In the genomic region with DNA sequence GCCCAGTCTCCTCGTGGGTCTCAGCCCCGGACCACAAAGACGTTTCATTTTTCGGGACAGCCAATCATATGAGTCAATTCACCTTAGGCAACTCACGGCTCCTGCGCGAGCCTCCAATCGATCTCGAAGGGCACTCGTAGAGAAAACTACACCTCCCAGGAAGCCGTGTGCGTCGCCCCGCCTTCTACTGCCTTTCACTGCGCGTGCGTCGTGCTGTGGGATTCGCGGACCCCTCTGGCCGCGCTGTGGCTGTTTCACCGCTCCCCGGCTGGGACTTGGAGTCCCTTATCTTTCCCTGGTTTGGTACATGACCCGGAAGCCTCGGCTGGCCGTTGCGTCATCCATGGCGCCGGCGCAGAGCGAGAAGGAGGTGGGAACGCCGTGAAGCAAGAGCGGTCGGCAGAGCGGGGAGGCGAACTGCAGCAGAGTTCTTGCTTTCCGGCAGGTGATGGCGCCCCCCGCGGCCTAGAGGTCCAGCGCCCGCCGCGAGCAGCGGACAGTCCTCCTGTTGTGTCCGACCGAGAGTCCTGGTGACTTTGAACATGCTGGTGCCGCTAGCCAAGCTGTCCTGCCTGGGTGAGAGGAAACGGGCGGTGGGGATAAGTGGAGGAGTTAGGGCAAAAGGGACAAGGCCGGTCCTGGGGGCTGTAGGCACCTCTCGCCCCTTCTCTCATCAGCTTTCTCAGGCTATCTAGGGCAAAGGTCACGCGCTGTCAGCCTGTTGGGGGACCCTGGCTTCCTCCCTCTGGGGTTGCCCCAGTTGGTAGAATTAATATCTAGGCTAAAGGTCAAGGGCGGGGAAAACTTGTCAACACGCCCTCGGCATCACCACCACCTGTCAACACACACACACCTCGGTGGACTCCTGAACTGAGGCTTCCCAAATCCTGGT, we compare ENCODE assay signal across 8 cellular contexts. TPM values are rescaled to one million over a fixed set of nuclear protein-coding genes. Genes with fewer than 3 reads are reported as not detected.
DNase-seq lines count a peak whose midpoint lies in the region; TF ChIP-seq lines count a peak whose summit lies in the region.

A gene (plus strand): TSS at position 382 of the 892 bp plus-strand sequence. CDS start 161 bp downstream, at position 543.

- H3K27me3 Mint-ChIP-seq in nephron (ENCODE audit: low read depth), result no peaks in the 10 kb centered on the region
- no peaks in the 10 kb centered on the region for H3K27me3 Mint-ChIP-seq in stimulated activated naive CD8-positive, alpha-beta T cell treated with anti-CD3 and anti-CD28 coated beads, Interleukin-15, Interleukin-2, amounts not matched to agents 100 ng/mL and 50 ng/mL, for 24 hours

- no peaks in the 10 kb centered on the region for H3K9me3 Mint-ChIP-seq in nephron
- H3K9me3 Mint-ChIP-seq in stimulated activated naive CD8-positive, alpha-beta T cell treated with anti-CD3 and anti-CD28 coated beads, Interleukin-15, Interleukin-2, amounts not matched to agents 100 ng/mL and 50 ng/mL, for 24 hours, result no peaks in the 10 kb centered on the region

- peak within 1 kb of the TSS; percentile 99 to 100 (median 99) for H3K4me3 Mint-ChIP-seq in nephron
- peak within 1 kb of the TSS; percentile 97 for H3K4me3 Mint-ChIP-seq in stimulated activated naive CD8-positive, alpha-beta T cell treated with anti-CD3 and anti-CD28 coated beads, Interleukin-15, Interleukin-2, amounts not matched to agents 100 ng/mL and 50 ng/mL, for 24 hours

- H3K4me1 ChIP-seq in HAP-1, result peaks cover 8% of the 10 kb centered on the region

- H3K36me3 ChIP-seq in HAP-1 (replicated peaks) (peaks cover 5% of the 10 kb centered on the region; the same call in 1 of the 2 replicates), MG63 (peaks cover 39% of the 10 kb centered on the region)

- in situ Hi-C loops in HAP-1 (cut with MboI; ENCODE audit: low sequenced_read_pairs), result no loop called here

- peak; percentile 63 for TF ChIP-seq CTCF in fibroblast of the aortic adventitia (IDR thresholded peaks at IDR 0.05; ENCODE audit: insufficient read depth, low read length)
- TF ChIP-seq CTCF in nephron (IDR thresholded peaks at IDR 0.05; ENCODE audit: unreplicated experiment in 3 of 3), result peak; percentile 43 to 57 (median 49)

- peaks cover 7% of the 10 kb centered on the region for H3K36me3 Mint-ChIP-seq in nephron (ENCODE audit: low read depth)
- peaks cover 9% of the 10 kb centered on the region for H3K36me3 Mint-ChIP-seq in stimulated activated naive CD8-positive, alpha-beta T cell treated with anti-CD3 and anti-CD28 coated beads, Interleukin-15, Interleukin-2, amounts not matched to agents 100 ng/mL and 50 ng/mL, for 24 hours (ENCODE audit: low read depth)

- H3K9me3 ChIP-seq in HAP-1 (no peaks in the 10 kb centered on the region), MG63 (no peaks in the 10 kb centered on the region)

- H3K4me1 Mint-ChIP-seq in nephron, result peaks cover 21% of the 10 kb centered on the region
- H3K4me1 Mint-ChIP-seq in stimulated activated naive CD8-positive, alpha-beta T cell treated with anti-CD3 and anti-CD28 coated beads, Interleukin-15, Interleukin-2, amounts not matched to agents 100 ng/mL and 50 ng/mL, for 24 hours (ENCODE audit: low read depth), result peaks cover 31% of the 10 kb centered on the region

- H3K27me3 ChIP-seq in HAP-1 (ENCODE audit: low read depth) (no peaks in the 10 kb centered on the region), MG63 (no peaks in the 10 kb centered on the region)

- DNase-seq in GDM1 (lab: John Stamatoyannopoulos, UW) (peak; percentile 99), HAP-1 (ENCODE audit: low spot score in 2 of 2) (peak; percentile 98), MG63 (peak; percentile 100), SIG-M5 (lab: John Stamatoyannopoulos, UW) (peak; percentile 97), activated gamma-delta T cell (lab: John Stamatoyannopoulos, UW) (peak; percentile 99), fibroblast of the aortic adventitia (ENCODE audit: low read depth) (peak; percentile 99)

- peak within 1 kb of the TSS; percentile 93 to 99 (median 98) for H3K27ac Mint-ChIP-seq in nephron
- H3K27ac Mint-ChIP-seq in stimulated activated naive CD8-positive, alpha-beta T cell treated with anti-CD3 and anti-CD28 coated beads, Interleukin-15, Interleukin-2, amounts not matched to agents 100 ng/mL and 50 ng/mL, for 24 hours, result peak within 1 kb of the TSS; percentile 97

- H3K4me3 ChIP-seq in HAP-1, result peak within 1 kb of the TSS; percentile 94
- H3K4me3 ChIP-seq in MG63, result peak within 1 kb of the TSS; percentile 92
- H3K4me3 ChIP-seq in fibroblast of the aortic adventitia (ENCODE audit: low read depth, low read length), result peak within 1 kb of the TSS; percentile 94

RNA-seq across cellular contexts. Expression of the gene that starts here (rescaled TPM):
- 117 and 228 TPM in 2 replicates for total RNA-seq in MG63 (2014; rRNA removed; shearing (Covaris generic); ENCODE audit: low replicate concordance)
- total RNA-seq in fibroblast of the aortic adventitia (ENCODE audit: low replicate concordance), result 20.9 and 42.3 TPM in 2 replicates

Comparison
In these comparisons a context has a peak if more than half of its experiments do, and no peak if none do; other contexts are left out.
1. Peak in every context shown above with its lines: DNase-seq and H3K4me3 ChIP-seq.